In genomic region chr17:17722906-17723353, GRCh38 we compare ENCODE assay signal across 8 cellular contexts. TPM values are rescaled to one million over a fixed set of nuclear protein-coding genes. Genes with fewer than 3 reads are reported as not detected.
DNase-seq lines count a peak whose midpoint lies in the region; ATAC-seq and TF ChIP-seq lines count a peak whose summit lies in the region.

No MANE protein-coding gene starts in this region.

- TF ChIP-seq POLR2A in sigmoid colon (IDR thresholded peaks at IDR 0.05) = no peak

- H3K27ac ChIP-seq in DOHH2 (ENCODE audit: low read depth, low read length) (no peak overlapping the region), sigmoid colon (peak overlapping the region; percentile 79 to 86 (median 85))

- peaks cover 19% of the 10 kb centered on the region for H4K20me1 ChIP-seq in DOHH2 (ENCODE audit: control insufficient read depth, insufficient read depth, low read depth, low read length)

- H3K36me3 Mint-ChIP-seq in activated CD4-positive, alpha-beta memory T cell treated with anti-CD3 and anti-CD28 coated beads for 36 hours = no peaks in the 10 kb centered on the region

- peaks cover 43% of the 10 kb centered on the region for H3K79me2 ChIP-seq in DOHH2 (ENCODE audit: control insufficient read depth, low read length)

- no peak for TF ChIP-seq EP300 in sigmoid colon (IDR thresholded peaks at IDR 0.05)

- H3F3A ChIP-seq in DOHH2 (ENCODE audit: control insufficient read depth, insufficient read depth) = no peaks in the 10 kb centered on the region

- no peak for ATAC-seq in GM21367 (IDR thresholded peaks at IDR 0.05; ENCODE audit: unreplicated experiment)

- no peaks in the 10 kb centered on the region for H3K9me3 Mint-ChIP-seq in activated CD4-positive, alpha-beta memory T cell treated with anti-CD3 and anti-CD28 coated beads for 36 hours

- H3K36me3 ChIP-seq in DOHH2 (ENCODE audit: control insufficient read depth, low read length) = no peaks in the 10 kb centered on the region
- H3K36me3 ChIP-seq in sigmoid colon = no peaks in the 10 kb centered on the region

- H3K9me3 ChIP-seq in DOHH2 (ENCODE audit: control insufficient read depth, insufficient read depth, low read length) (no peaks in the 10 kb centered on the region), sigmoid colon (no peaks in the 10 kb centered on the region)

- CTCF ChIA-PET in activated CD4-positive, alpha-beta memory T cell treated with anti-CD3 and anti-CD28 coated beads for 36 hours (lab: Charles Lee) = interaction anchor here (2.0 kb wide), 1 partner anchor 196 kb away, joined by 6 read pairs; no protein-coding TSS in a partner anchor

- H3K27me3 ChIP-seq in DOHH2 (ENCODE audit: control insufficient read depth, low read length) (peaks cover 8% of the 10 kb centered on the region; the same call in 1 of the 2 replicates), sigmoid colon (no peaks in the 10 kb centered on the region)

- intact Hi-C loops in activated CD4-positive, alpha-beta memory T cell treated with anti-CD3 and anti-CD28 coated beads for 36 hours (cut with micrococcal nuclease) = no loop called here
- intact Hi-C loops in sigmoid colon (cut with DNase I) = no loop called here

- peaks cover 27% of the 10 kb centered on the region for H3K4me1 Mint-ChIP-seq in activated CD4-positive, alpha-beta memory T cell treated with anti-CD3 and anti-CD28 coated beads for 36 hours (ENCODE audit: low read depth)

- H3K4me3 ChIP-seq in DOHH2 (ENCODE audit: low read length) (peak overlapping the region; percentile 60), fibroblast of the aortic adventitia (ENCODE audit: low read depth, low read length) (peak overlapping the region; percentile 60), sigmoid colon (peak overlapping the region; percentile 52 to 64 (median 62))

- H3K4me2 ChIP-seq in DOHH2 (ENCODE audit: low read length) = peak overlapping the region; percentile 67

- peaks cover 25% of the 10 kb centered on the region for H3K27me3 Mint-ChIP-seq in activated CD4-positive, alpha-beta memory T cell treated with anti-CD3 and anti-CD28 coated beads for 36 hours

- H3K4me3 Mint-ChIP-seq in activated CD4-positive, alpha-beta memory T cell treated with anti-CD3 and anti-CD28 coated beads for 36 hours = peak overlapping the region; percentile 56

- POLR2A ChIA-PET in activated CD4-positive, alpha-beta memory T cell treated with anti-CD3 and anti-CD28 coated beads for 36 hours (lab: Charles Lee) = no interaction called here

- no peaks in the 10 kb centered on the region for H3K9me2 ChIP-seq in DOHH2 (replicated peaks; ENCODE audit: control insufficient read depth, low read length)

- no peak for DNase-seq in activated CD4-positive, alpha-beta memory T cell treated with anti-CD3 and anti-CD28 coated beads for 36 hours
- DNase-seq in fibroblast of the aortic adventitia (ENCODE audit: low read depth) (no peak), sigmoid colon (no peak), NOMO-1 (lab: John Stamatoyannopoulos, UW; ENCODE audit: unreplicated experiment in 2 of 2) (no peak), HT-29 (ENCODE audit: low spot score) (no peak), C1 segment of cervical spinal cord (lab: John Stamatoyannopoulos, UW) (no peak)

- TF ChIP-seq CTCF in DOHH2 (IDR thresholded peaks at IDR 0.05; ENCODE audit: low read depth, low read length, poor library complexity, severe bottlenecking) (no peak), fibroblast of the aortic adventitia (IDR thresholded peaks at IDR 0.05; ENCODE audit: insufficient read depth, low read length) (no peak), sigmoid colon (IDR thresholded peaks at IDR 0.05) (no peak)

- no peak overlapping the region for H3K27ac Mint-ChIP-seq in activated CD4-positive, alpha-beta memory T cell treated with anti-CD3 and anti-CD28 coated beads for 36 hours

- 37 to 81% methylated on average over 23 of the region's 23 CpGs for WGBS in sigmoid colon, 2 donors

- peaks cover 31% of the 10 kb centered on the region for H3K4me1 ChIP-seq in DOHH2 (ENCODE audit: control insufficient read depth, low read length)
- peaks cover 0 to 49% (median 42%) of the 10 kb centered on the region in 4 donors for H3K4me1 ChIP-seq in sigmoid colon

RNA-seq across cellular contexts. Expression of gene RAI1, which starts 41.7 kb away (rescaled TPM):
- 10 to 100 TPM; 10.5 to 11.0 TPM for total RNA-seq in activated CD4-positive, alpha-beta memory T cell treated with anti-CD3 and anti-CD28 coated beads for 36 hours
- total RNA-seq in fibroblast of the aortic adventitia (ENCODE audit: low replicate concordance) (7.5 and 9.1 TPM in 2 replicates), sigmoid colon (10 to 100 TPM in 2 of 4 donors, 1 to 10 TPM in 2; 7.4 to 31.9 (median 12.5) TPM)
- polyA plus RNA-seq in sigmoid colon = 10 to 100 TPM in 1 of 3 donors, 1 to 10 TPM in 2; 1.8 to 14.2 (median 2.5) TPM
- 35.4 and 37.8 TPM in 2 replicates for total RNA-seq in HT-29 (2014; rRNA removed; shearing (Covaris generic))
